8 cellular contexts compared by ENCODE assay signal in the genomic region with DNA sequence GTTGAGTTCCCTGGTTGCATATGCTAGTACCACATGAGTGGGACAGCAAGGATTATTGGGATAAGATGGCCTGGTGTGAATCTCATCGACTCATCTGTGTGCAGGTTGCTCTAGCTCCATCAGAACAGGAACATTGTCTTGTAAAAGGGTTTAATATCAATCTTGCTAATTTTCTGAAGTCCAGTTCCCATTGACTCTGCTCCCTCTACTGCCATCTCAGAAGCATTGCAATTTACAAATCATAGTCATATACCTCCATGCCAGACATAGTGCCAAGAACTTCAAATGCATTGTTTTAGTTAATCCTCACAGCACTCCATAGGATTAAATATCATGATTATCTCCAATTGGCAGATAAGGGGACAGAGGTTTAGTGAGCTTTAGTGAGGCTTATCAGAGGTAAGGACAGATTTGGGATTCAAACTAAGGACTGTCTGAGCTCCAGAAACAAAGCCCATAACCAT. TPM values are rescaled to one million over a fixed set of nuclear protein-coding genes. Genes with fewer than 3 reads are reported as not detected.
DNase-seq lines count a peak whose midpoint lies in the region; ATAC-seq and TF ChIP-seq lines count a peak whose summit lies in the region.

No MANE protein-coding gene starts in this region.

- no peaks in the 10 kb centered on the region for H4K20me1 ChIP-seq in GM23338 (replicated peaks; ENCODE audit: insufficient read depth)

- intact Hi-C loops in activated T-helper 1 cell treated with anti-CD3 and anti-CD28 coated beads, Interleukin-12 subunit alpha, Interleukin-12 subunit beta, Interleukin-2, Interleukin-4 antibody, amounts not matched to agents 30 ng/mL and 10 ng/mL and 1 ng/mL, durations not matched to agents 14 hours and 24 hours and 36 hours (cut with micrococcal nuclease) = loop anchor here (1.0 kb wide), 1 partner anchor 103 kb away; no protein-coding TSS in a partner anchor

- H3K4me1 ChIP-seq in GM23338 (ENCODE audit: insufficient read depth) = no peaks in the 10 kb centered on the region

- H3K9me2 ChIP-seq in GM23338 (ENCODE audit: insufficient read depth) = peaks cover 4% of the 10 kb centered on the region; the same call in 1 of the 2 replicates

- no peaks in the 10 kb centered on the region for H3K36me3 ChIP-seq in GM23338 (ENCODE audit: insufficient read depth)

- H3K4me1 Mint-ChIP-seq in GM23338 = peaks cover 8% of the 10 kb centered on the region
- H3K4me1 Mint-ChIP-seq in activated T-helper 1 cell treated with anti-CD3 and anti-CD28 coated beads, Interleukin-12 subunit alpha, Interleukin-12 subunit beta, Interleukin-2, Interleukin-4 antibody, amounts not matched to agents 30 ng/mL and 10 ng/mL and 1 ng/mL, durations not matched to agents 14 hours and 24 hours and 36 hours (ENCODE audit: low read depth) = peaks cover 52% of the 10 kb centered on the region
- H3K4me1 Mint-ChIP-seq in immature natural killer cell = peaks cover 50 to 52% of the 10 kb centered on the region in 2 donors

- peak; percentile 54 to 61 for TF ChIP-seq CTCF in GM23338 (conservative IDR thresholded peaks at IDR 0.05; ENCODE audit: low read depth in 2 of 2)

- DNase-seq in NCI-H345 (lab: John Stamatoyannopoulos, UW) (peak; percentile 23), NCI-H345 treated with DMSO at 0.1 percent for 48 hours (lab: John Stamatoyannopoulos, UW; ENCODE audit: unreplicated experiment) (no peak), GM23338 (ENCODE audit: low spot score) (no peak), NCI-H1694 (lab: John Stamatoyannopoulos, UW) (peak; percentile 17), immature natural killer cell (peak; percentile 53 to 66 (median 58)), putamen (ENCODE audit: low spot score) (no peak), iPS-NIHi7 (ENCODE audit: extremely low spot score) (no peak)
- no peak for DNase-seq in activated T-helper 1 cell treated with anti-CD3 and anti-CD28 coated beads, Interleukin-12 subunit alpha, Interleukin-12 subunit beta, Interleukin-2, Interleukin-4 antibody, amounts not matched to agents 30 ng/mL and 10 ng/mL and 1 ng/mL, durations not matched to agents 14 hours and 24 hours and 36 hours (ENCODE audit: low spot score)

- H3K36me3 Mint-ChIP-seq in GM23338 (ENCODE audit: low read depth) (no peaks in the 10 kb centered on the region), immature natural killer cell (peaks cover 0 to 3% (median 0%) of the 10 kb centered on the region in 3 donors)
- H3K36me3 Mint-ChIP-seq in activated T-helper 1 cell treated with anti-CD3 and anti-CD28 coated beads, Interleukin-12 subunit alpha, Interleukin-12 subunit beta, Interleukin-2, Interleukin-4 antibody, amounts not matched to agents 30 ng/mL and 10 ng/mL and 1 ng/mL, durations not matched to agents 14 hours and 24 hours and 36 hours (ENCODE audit: low read depth) = no peaks in the 10 kb centered on the region

- no peak overlapping the region for H3K27ac Mint-ChIP-seq in GM23338
- H3K27ac Mint-ChIP-seq in activated T-helper 1 cell treated with anti-CD3 and anti-CD28 coated beads, Interleukin-12 subunit alpha, Interleukin-12 subunit beta, Interleukin-2, Interleukin-4 antibody, amounts not matched to agents 30 ng/mL and 10 ng/mL and 1 ng/mL, durations not matched to agents 14 hours and 24 hours and 36 hours = peak overlapping the region; percentile 24
- peak overlapping the region in 5 of 6 donors; percentile 5 to 80 (median 72) for H3K27ac Mint-ChIP-seq in immature natural killer cell

- ATAC-seq in GM23338 = no peak

- no peaks in the 10 kb centered on the region for H3K79me2 ChIP-seq in GM23338 (replicated peaks; ENCODE audit: insufficient read depth)

- no peaks in the 10 kb centered on the region for H3F3A ChIP-seq in GM23338 (replicated peaks; ENCODE audit: low read depth)

- H3K4me3 ChIP-seq in GM23338 = no peak overlapping the region

- peaks cover under 1% of the 10 kb centered on the region; the same call in 1 of the 2 replicates for H3K27me3 ChIP-seq in GM23338 (ENCODE audit: insufficient read depth)

- H3K4me3 Mint-ChIP-seq in GM23338 = no peak overlapping the region
- no peak overlapping the region for H3K4me3 Mint-ChIP-seq in activated T-helper 1 cell treated with anti-CD3 and anti-CD28 coated beads, Interleukin-12 subunit alpha, Interleukin-12 subunit beta, Interleukin-2, Interleukin-4 antibody, amounts not matched to agents 30 ng/mL and 10 ng/mL and 1 ng/mL, durations not matched to agents 14 hours and 24 hours and 36 hours
- H3K4me3 Mint-ChIP-seq in immature natural killer cell = peak overlapping the region in 2 of 5 donors; percentile 15 to 35

- no peak overlapping the region for H2AFZ ChIP-seq in GM23338

- H3K9me3 Mint-ChIP-seq in GM23338 = no peaks in the 10 kb centered on the region
- no peaks in the 10 kb centered on the region for H3K9me3 Mint-ChIP-seq in activated T-helper 1 cell treated with anti-CD3 and anti-CD28 coated beads, Interleukin-12 subunit alpha, Interleukin-12 subunit beta, Interleukin-2, Interleukin-4 antibody, amounts not matched to agents 30 ng/mL and 10 ng/mL and 1 ng/mL, durations not matched to agents 14 hours and 24 hours and 36 hours
- no peaks in the 10 kb centered on the region for H3K9me3 Mint-ChIP-seq in immature natural killer cell

- peaks cover 4% of the 10 kb centered on the region for H3K27me3 Mint-ChIP-seq in GM23338 (ENCODE audit: insufficient read depth, low read depth, poor library complexity)
- H3K27me3 Mint-ChIP-seq in activated T-helper 1 cell treated with anti-CD3 and anti-CD28 coated beads, Interleukin-12 subunit alpha, Interleukin-12 subunit beta, Interleukin-2, Interleukin-4 antibody, amounts not matched to agents 30 ng/mL and 10 ng/mL and 1 ng/mL, durations not matched to agents 14 hours and 24 hours and 36 hours (ENCODE audit: insufficient read depth) = peaks cover 2% of the 10 kb centered on the region
- peaks cover 7 to 10% (median 8%) of the 10 kb centered on the region in 3 donors for H3K27me3 Mint-ChIP-seq in immature natural killer cell (ENCODE audit: low read depth in 3 of 3)

- no peak overlapping the region for H3K27ac ChIP-seq in GM23338 (ENCODE audit: low read depth)

- no peak overlapping the region for H3K4me2 ChIP-seq in GM23338

TF ChIP-seq in GM23338, 12 proteins besides CTCF, POLR2A, EP300 and RAD21:
- TF ChIP-seq, protein P1, sequence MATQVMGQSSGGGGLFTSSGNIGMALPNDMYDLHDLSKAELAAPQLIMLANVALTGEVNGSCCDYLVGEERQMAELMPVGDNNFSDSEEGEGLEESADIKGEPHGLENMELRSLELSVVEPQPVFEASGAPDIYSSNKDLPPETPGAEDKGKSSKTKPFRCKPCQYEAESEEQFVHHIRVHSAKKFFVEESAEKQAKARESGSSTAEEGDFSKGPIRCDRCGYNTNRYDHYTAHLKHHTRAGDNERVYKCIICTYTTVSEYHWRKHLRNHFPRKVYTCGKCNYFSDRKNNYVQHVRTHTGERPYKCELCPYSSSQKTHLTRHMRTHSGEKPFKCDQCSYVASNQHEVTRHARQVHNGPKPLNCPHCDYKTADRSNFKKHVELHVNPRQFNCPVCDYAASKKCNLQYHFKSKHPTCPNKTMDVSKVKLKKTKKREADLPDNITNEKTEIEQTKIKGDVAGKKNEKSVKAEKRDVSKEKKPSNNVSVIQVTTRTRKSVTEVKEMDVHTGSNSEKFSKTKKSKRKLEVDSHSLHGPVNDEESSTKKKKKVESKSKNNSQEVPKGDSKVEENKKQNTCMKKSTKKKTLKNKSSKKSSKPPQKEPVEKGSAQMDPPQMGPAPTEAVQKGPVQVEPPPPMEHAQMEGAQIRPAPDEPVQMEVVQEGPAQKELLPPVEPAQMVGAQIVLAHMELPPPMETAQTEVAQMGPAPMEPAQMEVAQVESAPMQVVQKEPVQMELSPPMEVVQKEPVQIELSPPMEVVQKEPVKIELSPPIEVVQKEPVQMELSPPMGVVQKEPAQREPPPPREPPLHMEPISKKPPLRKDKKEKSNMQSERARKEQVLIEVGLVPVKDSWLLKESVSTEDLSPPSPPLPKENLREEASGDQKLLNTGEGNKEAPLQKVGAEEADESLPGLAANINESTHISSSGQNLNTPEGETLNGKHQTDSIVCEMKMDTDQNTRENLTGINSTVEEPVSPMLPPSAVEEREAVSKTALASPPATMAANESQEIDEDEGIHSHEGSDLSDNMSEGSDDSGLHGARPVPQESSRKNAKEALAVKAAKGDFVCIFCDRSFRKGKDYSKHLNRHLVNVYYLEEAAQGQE (IDR thresholded peaks at IDR 0.05; ENCODE audit: unreplicated experiment) = no peak

RNA-seq across cellular contexts. Expression of a gene that starts 4.8 kb away (rescaled TPM):
- total RNA-seq in GM23338 (2014; rRNA removed; shearing (Covaris generic)) = 0.16 and 0.52 TPM in 2 replicates
- polyA plus RNA-seq in GM23338 (2016; fragmentation: Nextera tagmentation; extraction: Ambion mirVana) (0.30 and 0.86 TPM in 2 replicates), immature natural killer cell (100 to 1,000 TPM in 1 of 3 donors, 10 to 100 TPM in 2; 80.6 to 143 (median 91.7) TPM)
- total RNA-seq in activated T-helper 1 cell treated with anti-CD3 and anti-CD28 coated beads, Interleukin-12 subunit alpha, Interleukin-12 subunit beta, Interleukin-2, Interleukin-4 antibody, amounts not matched to agents 30 ng/mL and 10 ng/mL and 1 ng/mL, durations not matched to agents 14 hours and 24 hours and 36 hours = 57.4 and 62.1 TPM in 2 replicates

Comparison
In these comparisons a context has a peak if more than half of its experiments do, and no peak if none do; other contexts are left out.
1. DNase-seq: peak in NCI-H345 (single experiment), NCI-H1694 (single experiment) and immature natural killer cell (3 of 3); none in NCI-H345 treated with DMSO at 0.1 percent for 48 hours (single experiment), GM23338 (single experiment), activated T-helper 1 cell treated with anti-CD3 and anti-CD28 coated beads, Interleukin-12 subunit alpha, Interleukin-12 subunit beta, Interleukin-2, Interleukin-4 antibody, amounts not matched to agents 30 ng/mL and 10 ng/mL and 1 ng/mL, durations not matched to agents 14 hours and 24 hours and 36 hours (single experiment), putamen (single experiment) and iPS-NIHi7 (single experiment).
2. RNA of a gene that starts 4.8 kb away (total RNA-seq): 57.4 to 62.1 TPM in activated T-helper 1 cell treated with anti-CD3 and anti-CD28 coated beads, Interleukin-12 subunit alpha, Interleukin-12 subunit beta, Interleukin-2, Interleukin-4 antibody, amounts not matched to agents 30 ng/mL and 10 ng/mL and 1 ng/mL, durations not matched to agents 14 hours and 24 hours and 36 hours; 0.16 to 0.52 TPM in GM23338; every median in the first group is over 10 times any median in the second.